Comparison of ENCODE assay signal across 38 cellular contexts in genomic region chr3:124147429-124147828, GRCh38.
"Had no signal": no experiment of that assay in that cellular context is flagged by ENCODE, and none has a peak within 500 bp of the region (broad histone marks: within the 10 kb centered on the region; RNA-seq: fewer than 3 reads in every experiment).

No MANE protein-coding gene starts in this region.

- DNase-seq: activated effector memory CD4-positive, alpha-beta T cell treated with anti-CD3 and anti-CD28 coated beads, Interleukin-2, amount 50 U/mL, for 16 hours; activated effector memory CD4-positive, alpha-beta T cell treated with Interleukin-2 at 50 U/mL for 16 hours; activated gamma-delta T cell; activated gamma-delta T cell treated with Interleukin-2 at 50 U/mL for 16 hours; activated naive CD4-positive, alpha-beta T cell; activated naive CD4-positive, alpha-beta T cell treated with anti-CD3 and anti-CD28 coated beads for 36 hours; activated naive CD4-positive, alpha-beta T cell treated with anti-CD3 and anti-CD28 coated beads, Interleukin-2, amount 10 ng/mL, durations not matched to agents 7 days and 5 days; activated naive CD4-positive, alpha-beta T cell treated with anti-CD3 and anti-CD28 coated beads, Interleukin-2, amount 50 U/mL, for 16 hours; activated naive CD4-positive, alpha-beta T cell treated with Interleukin-2 at 50 U/mL for 16 hours; activated naive CD8-positive, alpha-beta T cell treated with anti-CD3 and anti-CD28 coated beads, Interleukin-2, amount 10 ng/mL, durations not matched to agents 7 days and 5 days; activated T-cell treated with anti-CD3 and anti-CD28 coated beads for 4 hours; activated T-cell treated with anti-CD3 and anti-CD28 coated beads, Interleukin-2, amount 50 U/mL, for 1 hour; activated T-cell treated with anti-CD3 and anti-CD28 coated beads, Interleukin-2, amount 50 U/mL, for 24 hours; activated T-cell treated with anti-CD3 and anti-CD28 coated beads, Interleukin-2, amount 50 U/mL, for 4 hours; activated T-cell treated with anti-CD3 and anti-CD28 coated beads, Interleukin-2, amount 50 U/mL, for 48 hours; activated T-cell treated with anti-CD3 and anti-CD28 coated beads, Interleukin-2, amount 50 U/mL, for 72 hours; adrenal gland; amniotic stem cell; amygdala; anterior cingulate cortex; aorta; body of pancreas; brain microvascular endothelial cell; caudate nucleus; central memory CD4-positive, alpha-beta T cell; cerebellar nuclear complex had no signal

- H3K9me3 ChIP-seq: adrenal gland, ascending aorta, body of pancreas, breast epithelium had no signal

- H3K4me3 ChIP-seq: adrenal gland, ascending aorta, body of pancreas, breast epithelium, cardiac muscle cell had no signal

- H3K36me3 ChIP-seq: adrenal gland, ascending aorta, brain microvascular endothelial cell, breast epithelium, cardiac muscle cell had no signal

- H3K27ac Mint-ChIP-seq: activated naive CD4-positive, alpha-beta T cell treated with anti-CD3 and anti-CD28 coated beads for 36 hours; activated naive CD4-positive, alpha-beta T cell treated with anti-CD3 and anti-CD28 coated beads, Interleukin-2, amount 10 ng/mL, durations not matched to agents 7 days and 5 days; activated naive CD4-positive, alpha-beta T cell treated with anti-CD3 and anti-CD28 coated beads, Interleukin-2, amount 50 U/mL, for 24 hours; activated naive CD4-positive, alpha-beta T cell treated with anti-CD3 and anti-CD28 coated beads, Interleukin-2, amount 50 U/mL, for 72 hours; activated naive CD8-positive, alpha-beta T cell; activated naive CD8-positive, alpha-beta T cell treated with anti-CD3 and anti-CD28 coated beads, Interleukin-2, amount 10 ng/mL, durations not matched to agents 7 days and 5 days; activated T-cell treated with anti-CD3 and anti-CD28 coated beads, Interleukin-2, amount 50 U/mL, for 24 hours; activated T-cell treated with anti-CD3 and anti-CD28 coated beads, Interleukin-2, amount 50 U/mL, for 72 hours; activated T-helper 17 cell treated with anti-CD3 and anti-CD28 coated beads, Interleukin-2, amount 50 U/mL, for 72 hours; activated T-helper 2 cell treated with anti-CD3 and anti-CD28 coated beads, Interferon-gamma antibody, Interleukin-2, Interleukin-4, amounts not matched to agents 10 μg/mL and 5 μg/mL and 100 μg/mL, durations not matched to agents 14 hours and 24 hours and 36 hours had no signal

- H3K36me3 Mint-ChIP-seq: activated naive CD4-positive, alpha-beta T cell treated with anti-CD3 and anti-CD28 coated beads, Interleukin-2, amount 10 ng/mL, durations not matched to agents 7 days and 5 days; activated naive CD4-positive, alpha-beta T cell treated with anti-CD3 and anti-CD28 coated beads, Interleukin-2, amount 50 U/mL, for 24 hours; activated naive CD4-positive, alpha-beta T cell treated with anti-CD3 and anti-CD28 coated beads, Interleukin-2, amount 50 U/mL, for 72 hours; activated naive CD8-positive, alpha-beta T cell; activated naive CD8-positive, alpha-beta T cell treated with anti-CD3 and anti-CD28 coated beads, Interleukin-2, amount 10 ng/mL, durations not matched to agents 7 days and 5 days had no signal

- ATAC-seq: activated naive CD4-positive, alpha-beta T cell treated with anti-CD3 and anti-CD28 coated beads, Interleukin-2, amount 50 U/mL, for 72 hours; activated T-cell treated with anti-CD3 and anti-CD28 coated beads, Interleukin-2, amount 50 U/mL, for 4 hours; activated T-cell treated with anti-CD3 and anti-CD28 coated beads, Interleukin-2, amount 50 U/mL, for 72 hours; activated T-helper 17 cell treated with anti-CD3 and anti-CD28 coated beads, Interleukin-2, amount 50 U/mL, for 72 hours; body of pancreas had no signal

- H3K4me3 Mint-ChIP-seq: activated naive CD4-positive, alpha-beta T cell treated with anti-CD3 and anti-CD28 coated beads for 36 hours; activated naive CD4-positive, alpha-beta T cell treated with anti-CD3 and anti-CD28 coated beads, Interleukin-2, amount 10 ng/mL, durations not matched to agents 7 days and 5 days; activated naive CD4-positive, alpha-beta T cell treated with anti-CD3 and anti-CD28 coated beads, Interleukin-2, amount 50 U/mL, for 24 hours; activated naive CD8-positive, alpha-beta T cell; activated naive CD8-positive, alpha-beta T cell treated with anti-CD3 and anti-CD28 coated beads, Interleukin-2, amount 10 ng/mL, durations not matched to agents 7 days and 5 days; activated T-cell treated with anti-CD3 and anti-CD28 coated beads, Interleukin-2, amount 50 U/mL, for 24 hours; activated T-cell treated with anti-CD3 and anti-CD28 coated beads, Interleukin-2, amount 50 U/mL, for 4 hours; activated T-cell treated with anti-CD3 and anti-CD28 coated beads, Interleukin-2, amount 50 U/mL, for 72 hours; activated T-helper 17 cell treated with anti-CD3 and anti-CD28 coated beads, Interleukin-2, amount 50 U/mL, for 72 hours; brain; central memory CD8-positive, alpha-beta T cell had no signal

- H3K27ac ChIP-seq: adrenal gland, body of pancreas, brain microvascular endothelial cell, breast epithelium, cardiac muscle cell had no signal

- FAIRE-seq: bronchial epithelial cell, colon had no signal

- H3K27me3 Mint-ChIP-seq: brain; central memory CD8-positive, alpha-beta T cell had no signal

- H3K4me1 Mint-ChIP-seq: activated naive CD4-positive, alpha-beta T cell treated with anti-CD3 and anti-CD28 coated beads, Interleukin-2, amount 10 ng/mL, durations not matched to agents 7 days and 5 days; activated naive CD4-positive, alpha-beta T cell treated with anti-CD3 and anti-CD28 coated beads, Interleukin-2, amount 50 U/mL, for 24 hours; activated naive CD8-positive, alpha-beta T cell treated with anti-CD3 and anti-CD28 coated beads, Interleukin-2, amount 10 ng/mL, durations not matched to agents 7 days and 5 days; activated T-helper 17 cell treated with anti-CD3 and anti-CD28 coated beads, Interleukin-2, amount 50 U/mL, for 72 hours; central memory CD8-positive, alpha-beta T cell had no signal

- H3K27me3 ChIP-seq: adrenal gland, ascending aorta, body of pancreas, brain microvascular endothelial cell, breast epithelium had no signal

- H3K4me1 ChIP-seq: adrenal gland, body of pancreas, breast epithelium had no signal

- H3K9me3 Mint-ChIP-seq: activated naive CD4-positive, alpha-beta T cell treated with anti-CD3 and anti-CD28 coated beads for 36 hours; activated naive CD4-positive, alpha-beta T cell treated with anti-CD3 and anti-CD28 coated beads, Interleukin-2, amount 10 ng/mL, durations not matched to agents 7 days and 5 days; activated naive CD4-positive, alpha-beta T cell treated with anti-CD3 and anti-CD28 coated beads, Interleukin-2, amount 50 U/mL, for 24 hours; activated naive CD4-positive, alpha-beta T cell treated with anti-CD3 and anti-CD28 coated beads, Interleukin-2, amount 50 U/mL, for 72 hours; activated naive CD8-positive, alpha-beta T cell treated with anti-CD3 and anti-CD28 coated beads, Interleukin-2, amount 10 ng/mL, durations not matched to agents 7 days and 5 days; activated T-cell treated with anti-CD3 and anti-CD28 coated beads, Interleukin-2, amount 50 U/mL, for 24 hours; activated T-cell treated with anti-CD3 and anti-CD28 coated beads, Interleukin-2, amount 50 U/mL, for 4 hours; activated T-cell treated with anti-CD3 and anti-CD28 coated beads, Interleukin-2, amount 50 U/mL, for 72 hours; activated T-helper 17 cell treated with anti-CD3 and anti-CD28 coated beads, Interleukin-2, amount 50 U/mL, for 72 hours; activated T-helper 2 cell treated with anti-CD3 and anti-CD28 coated beads, Interferon-gamma antibody, Interleukin-2, Interleukin-4, amounts not matched to agents 10 μg/mL and 5 μg/mL and 100 μg/mL, durations not matched to agents 14 hours and 24 hours and 36 hours; central memory CD8-positive, alpha-beta T cell had no signal
